Comparison of ENCODE assay signal across 22 cellular contexts in the genomic region with DNA sequence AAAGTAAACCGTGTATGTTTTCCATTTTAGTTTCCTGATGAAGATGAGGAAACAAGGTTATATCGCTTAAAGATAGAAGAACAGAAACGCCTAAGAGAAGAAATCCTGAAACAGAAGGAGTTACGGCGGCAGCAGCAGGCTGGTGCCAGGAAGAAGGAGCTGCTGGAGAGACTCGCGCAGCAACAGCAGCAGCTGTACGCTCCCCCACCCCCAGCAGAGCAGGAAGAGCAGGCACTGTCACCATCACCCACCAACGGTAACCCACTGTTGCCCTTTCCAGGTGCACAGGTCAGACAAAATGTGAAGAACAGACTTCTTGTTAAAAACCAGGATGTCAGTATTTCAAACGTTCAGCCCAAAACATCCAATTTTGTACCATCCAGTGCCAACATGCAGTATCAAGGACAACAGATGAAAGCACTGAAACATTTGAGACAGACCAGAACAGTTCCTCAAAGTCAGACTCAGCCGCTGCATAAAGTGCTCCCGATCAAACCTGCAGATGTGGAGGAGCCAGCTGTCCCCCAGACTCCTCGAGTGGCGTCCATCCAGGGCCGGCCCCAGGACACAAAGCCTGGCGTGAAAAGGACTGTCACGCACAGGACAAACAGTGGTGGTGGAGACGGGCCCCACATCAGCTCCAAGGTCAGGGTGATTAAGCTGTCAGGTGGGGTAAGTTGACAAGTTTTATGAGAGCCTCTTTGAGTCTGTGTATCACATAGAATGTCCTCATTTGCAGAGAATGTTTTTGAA.
DNase-seq lines count a peak whose midpoint lies in the region; ATAC-seq and TF ChIP-seq lines count a peak whose summit lies in the region.
"Had no signal": no experiment of that assay in that cellular context is flagged by ENCODE, and none has a peak within 500 bp of the region (broad histone marks: within the 10 kb centered on the region; RNA-seq: fewer than 3 reads in every experiment).

No MANE protein-coding gene starts in this region.

- peaks cover 16% of the 10 kb centered on the region for H4K20me1 ChIP-seq in OCI-LY3 (ENCODE audit: insufficient read depth, low read length)

- no peak for DNase-seq in activated naive CD4-positive, alpha-beta T cell treated with anti-CD3 and anti-CD28 coated beads, Interleukin-2, amount 50 U/mL, for 16 hours
- DNase-seq in effector memory CD8-positive, alpha-beta T cell = no peak
- DNase-seq in NCI-H1105 treated with DMSO at 0.1 percent for 48 hours (lab: John Stamatoyannopoulos, UW) (no peak), dorsolateral prefrontal cortex (no peak)
- DNase-seq: activated CD4-positive, alpha-beta T cell treated with anti-CD3 and anti-CD28 coated beads, Interleukin-2, amount 50 U/mL, for 4 hours; body of pancreas; Caco-2; DMS79 treated with DMSO at 0.1 percent for 48 hours; GM23248; HFFc6; naive B cell; NCI-H2081 treated with DMSO at 0.1 percent for 48 hours; NCI-H446; stimulated activated CD4-positive, alpha-beta T cell treated with anti-CD3 and anti-CD28 coated beads, Interleukin-12 subunit alpha, Interleukin-12 subunit beta, amount 100 ng/mL, for 4 hours; stimulated activated CD4-positive, alpha-beta T cell treated with anti-CD3 and anti-CD28 coated beads, Interleukin-4, amount 100 ng/mL, for 4 hours; T-helper 1 cell had no signal

- H3K4me3 Mint-ChIP-seq in activated naive CD4-positive, alpha-beta T cell treated with anti-CD3 and anti-CD28 coated beads, Interleukin-2, amount 50 U/mL, for 24 hours = no peak overlapping the region
- H3K4me3 Mint-ChIP-seq in effector memory CD8-positive, alpha-beta T cell = no peak overlapping the region
- H3K4me3 Mint-ChIP-seq in stimulated activated memory B cell treated with anti-CD40 and anti-IgM and Interleukin-4, amounts not matched to agents 10 μg/mL and 1 μg/mL and 100 μg/mL, for 72 hours = no peak overlapping the region
- H3K4me3 Mint-ChIP-seq: HFFc6, naive B cell had no signal

- no peak overlapping the region for H3K9ac ChIP-seq in OCI-LY3 (ENCODE audit: low read length)
- H3K9ac ChIP-seq: GM23248 had no signal

- no peak overlapping the region for H3K4me3 ChIP-seq in OCI-LY3 (ENCODE audit: low read length)
- H3K4me3 ChIP-seq in dorsolateral prefrontal cortex = peak overlapping the region in 2 of 59 donors; percentile 3 to 26
- H3K4me3 ChIP-seq: body of pancreas, GM23248, right atrium auricular region had no signal

- peak overlapping the region; percentile 5 for H3K27ac Mint-ChIP-seq in activated naive CD4-positive, alpha-beta T cell treated with anti-CD3 and anti-CD28 coated beads, Interleukin-2, amount 50 U/mL, for 24 hours
- peak overlapping the region; percentile 35 to 71 for H3K27ac Mint-ChIP-seq in effector memory CD8-positive, alpha-beta T cell
- peak overlapping the region; percentile 49 for H3K27ac Mint-ChIP-seq in stimulated activated memory B cell treated with anti-CD40 and anti-IgM and Interleukin-4, amounts not matched to agents 10 μg/mL and 1 μg/mL and 100 μg/mL, for 72 hours
- H3K27ac Mint-ChIP-seq: HFFc6 had no signal

- peaks cover 13% of the 10 kb centered on the region for H3K36me3 Mint-ChIP-seq in activated naive CD4-positive, alpha-beta T cell treated with anti-CD3 and anti-CD28 coated beads, Interleukin-2, amount 50 U/mL, for 24 hours
- H3K36me3 Mint-ChIP-seq in effector memory CD8-positive, alpha-beta T cell (ENCODE audit: insufficient read depth) = peaks cover 64% of the 10 kb centered on the region
- H3K36me3 Mint-ChIP-seq in stimulated activated memory B cell treated with anti-CD40 and anti-IgM and Interleukin-4, amounts not matched to agents 10 μg/mL and 1 μg/mL and 100 μg/mL, for 72 hours = peaks cover 70% of the 10 kb centered on the region

- no peak for TF ChIP-seq CTCF in OCI-LY3 (IDR thresholded peaks at IDR 0.05; ENCODE audit: low read depth, low read length)
- TF ChIP-seq CTCF in dorsolateral prefrontal cortex (IDR thresholded peaks at IDR 0.05 in 54 of 56, conservative IDR thresholded peaks at IDR 0.05 in 2 of 56; ENCODE audit: low read depth in 1 of 56, partially characterized antibody in 56 of 56) = no peak

- H3K27me3 ChIP-seq in OCI-LY3 (ENCODE audit: low read depth, low read length) (no peaks in the 10 kb centered on the region), dorsolateral prefrontal cortex (no peaks in the 10 kb centered on the region)
- H3K27me3 ChIP-seq: body of pancreas, right atrium auricular region had no signal

- intact Hi-C loops in dorsolateral prefrontal cortex (cut with DNase I) = loop anchor here in 1 of 2 donors (10.0 kb wide), 2 partner anchors 100 to 360 kb away; a partner anchor contains a TSS

- peaks cover 49% of the 10 kb centered on the region for H3K36me3 ChIP-seq in OCI-LY3 (replicated peaks; ENCODE audit: low read depth, low read length)

- H2AFZ ChIP-seq in OCI-LY3 (ENCODE audit: low read depth, low read length) = no peak overlapping the region
- H2AFZ ChIP-seq: GM23248 had no signal

- peaks cover 33% of the 10 kb centered on the region for H3K79me2 ChIP-seq in OCI-LY3 (ENCODE audit: low read length)

- no peaks in the 10 kb centered on the region for H3K9me3 Mint-ChIP-seq in activated naive CD4-positive, alpha-beta T cell treated with anti-CD3 and anti-CD28 coated beads, Interleukin-2, amount 50 U/mL, for 24 hours
- no peaks in the 10 kb centered on the region for H3K9me3 Mint-ChIP-seq in effector memory CD8-positive, alpha-beta T cell
- H3K9me3 Mint-ChIP-seq in stimulated activated memory B cell treated with anti-CD40 and anti-IgM and Interleukin-4, amounts not matched to agents 10 μg/mL and 1 μg/mL and 100 μg/mL, for 72 hours = no peaks in the 10 kb centered on the region
- H3K9me3 Mint-ChIP-seq: HFFc6, naive B cell had no signal

- H3K4me1 Mint-ChIP-seq in activated naive CD4-positive, alpha-beta T cell treated with anti-CD3 and anti-CD28 coated beads, Interleukin-2, amount 50 U/mL, for 24 hours = peaks cover 60% of the 10 kb centered on the region
- H3K4me1 Mint-ChIP-seq in effector memory CD8-positive, alpha-beta T cell (ENCODE audit: low read depth in 2 of 2) = peaks cover 14 to 37% of the 10 kb centered on the region in 2 donors
- peaks cover 35% of the 10 kb centered on the region for H3K4me1 Mint-ChIP-seq in stimulated activated memory B cell treated with anti-CD40 and anti-IgM and Interleukin-4, amounts not matched to agents 10 μg/mL and 1 μg/mL and 100 μg/mL, for 72 hours

- no peaks in the 10 kb centered on the region for H3K9me3 ChIP-seq in OCI-LY3 (ENCODE audit: insufficient read depth, low read length)
- H3K9me3 ChIP-seq: body of pancreas, Caco-2, right atrium auricular region had no signal

- no peaks in the 10 kb centered on the region for H3K27me3 Mint-ChIP-seq in activated naive CD4-positive, alpha-beta T cell treated with anti-CD3 and anti-CD28 coated beads, Interleukin-2, amount 50 U/mL, for 24 hours
- H3K27me3 Mint-ChIP-seq in effector memory CD8-positive, alpha-beta T cell = no peaks in the 10 kb centered on the region
- no peaks in the 10 kb centered on the region for H3K27me3 Mint-ChIP-seq in stimulated activated memory B cell treated with anti-CD40 and anti-IgM and Interleukin-4, amounts not matched to agents 10 μg/mL and 1 μg/mL and 100 μg/mL, for 72 hours
- H3K27me3 Mint-ChIP-seq: naive B cell had no signal

- H3K27ac ChIP-seq in OCI-LY3 (ENCODE audit: low read length) (peak overlapping the region; percentile 10; the same call in 1 of the 2 replicates), dorsolateral prefrontal cortex (peak overlapping the region in 4 of 59 donors; percentile 1 to 48 (median 20))
- H3K27ac ChIP-seq: body of pancreas, GM23248, right atrium auricular region had no signal

- peaks cover 81% of the 10 kb centered on the region for H3K4me1 ChIP-seq in OCI-LY3 (ENCODE audit: low read length)
- H3K4me1 ChIP-seq: body of pancreas, Caco-2, right atrium auricular region had no signal

- peak overlapping the region; percentile 25 for H3K4me2 ChIP-seq in OCI-LY3 (ENCODE audit: low read length)

- no peak for ATAC-seq in effector memory CD8-positive, alpha-beta T cell (replicated peaks)
- ATAC-seq in stimulated activated memory B cell treated with anti-CD40 and anti-IgM and Interleukin-4, amounts not matched to agents 10 μg/mL and 1 μg/mL and 100 μg/mL, for 72 hours = no peak
- ATAC-seq in GM18907 (IDR thresholded peaks at IDR 0.05; ENCODE audit: unreplicated experiment) = no peak
- ATAC-seq: body of pancreas, Panc1 had no signal
